Comparison of ENCODE assay signal across 8 cellular contexts in genomic region chr19:9792191-9793050, GRCh38.
DNase-seq lines count a peak whose midpoint lies in the region; ATAC-seq and FAIRE-seq lines count a peak whose summit lies in the region.

No MANE protein-coding gene starts in this region.

- peaks cover 2% of the 10 kb centered on the region for H3K9me3 Mint-ChIP-seq in memory B cell

- no peak overlapping the region for H3K4me3 ChIP-seq in endocrine pancreas (ENCODE audit: control insufficient read depth, insufficient read depth, low read length)

- no peaks in the 10 kb centered on the region for H3K27me3 Mint-ChIP-seq in memory B cell

- DNase-seq in GM03348 (ENCODE audit: low spot score), result peak; percentile 95
- peak; percentile 78 for DNase-seq in HTR-8/SVneo (ENCODE audit: insufficient read length, low spot score)
- peak; percentile 69 for DNase-seq in NOMO-1 treated with dmso at 0.1 percent for 144 hours (lab: John Stamatoyannopoulos, UW; ENCODE audit: unreplicated experiment)
- DNase-seq in activated CD8-positive, alpha-beta memory T cell treated with anti-CD3 and anti-CD28 coated beads, Interleukin-2, amount 50 U/mL, for 48 hours, result peak; percentile 91
- peak; percentile 86 to 93 for DNase-seq in memory B cell (ENCODE audit: low spot score in 2 of 2)
- DNase-seq in stimulated activated CD4-positive, alpha-beta T cell treated with anti-CD3 and anti-CD28 coated beads, TNF-alpha, amount 100 ng/mL, for 24 hours (ENCODE audit: low read depth in 3 of 3), result peak; percentile 82 to 90 (median 83)

- H3K4me3 Mint-ChIP-seq in memory B cell, result peak overlapping the region; percentile 96

- H3K27ac Mint-ChIP-seq in memory B cell, result peak overlapping the region; percentile 98

- peak; percentile 54 for ATAC-seq in memory B cell (ENCODE audit: low read depth)
- no peak for ATAC-seq in HG02571 (IDR thresholded peaks at IDR 0.05; ENCODE audit: unreplicated experiment)

- H3K9ac ChIP-seq in endocrine pancreas (ENCODE audit: control insufficient read depth, insufficient read depth, low read length), result peak overlapping the region; percentile 2

- H3K36me3 Mint-ChIP-seq in memory B cell, result no peaks in the 10 kb centered on the region

- H3K4me1 ChIP-seq in endocrine pancreas (ENCODE audit: control insufficient read depth, insufficient read depth, low read length), result no peaks in the 10 kb centered on the region

- H3K4me1 Mint-ChIP-seq in memory B cell, result peaks cover 19% of the 10 kb centered on the region

- H3K27me3 ChIP-seq in endocrine pancreas (ENCODE audit: control insufficient read depth, insufficient read depth, low read length), result no peaks in the 10 kb centered on the region

- H3K9me3 ChIP-seq in endocrine pancreas (ENCODE audit: control insufficient read depth, low read length), result no peaks in the 10 kb centered on the region

- no peaks in the 10 kb centered on the region for H3K36me3 ChIP-seq in endocrine pancreas (ENCODE audit: control insufficient read depth, insufficient read depth, low read length)

- peak; percentile 74 for FAIRE-seq in HTR-8/SVneo (lab: Jason Lieb, UNC)
